ENCODE assay signal across 28 cellular contexts in genomic region chr6:106801256-106801655, GRCh38.
"Had no signal": no experiment of that assay in that cellular context is flagged by ENCODE, and none has a peak within 500 bp of the region (broad histone marks: within the 10 kb centered on the region; RNA-seq: fewer than 3 reads in every experiment).

No MANE protein-coding gene starts in this region.

- ATAC-seq: foreskin keratinocyte; gastroesophageal sphincter; left lobe of liver; naive thymus-derived CD4-positive, alpha-beta T cell; right lobe of liver; stimulated activated naive CD8-positive, alpha-beta T cell treated with anti-CD3 and anti-CD28 coated beads, Interleukin-15, amount 100 ng/mL, for 72 hours had no signal

- H3K9me3 ChIP-seq: esophagus muscularis mucosa, gastroesophageal sphincter, neutrophil, right lobe of liver, suprapubic skin, transverse colon had no signal

- FAIRE-seq: endothelial cell of umbilical vein, kidney, small intestine had no signal

- H3K4me1 Mint-ChIP-seq: stimulated activated naive CD8-positive, alpha-beta T cell treated with anti-CD3 and anti-CD28 coated beads, Interleukin-15, amount 100 ng/mL, for 72 hours had no signal

- H3K36me3 Mint-ChIP-seq: memory B cell; naive thymus-derived CD4-positive, alpha-beta T cell had no signal

- H3K79me2 ChIP-seq: hepatocyte, parathyroid adenoma had no signal

- H3K9ac ChIP-seq: parathyroid adenoma had no signal

- H3K27ac ChIP-seq: coronary artery, esophagus muscularis mucosa, foreskin keratinocyte, gastroesophageal sphincter, heart left ventricle, hepatocyte, neutrophil, parathyroid adenoma, suprapubic skin, transverse colon had no signal

- H2AFZ ChIP-seq: hepatocyte, parathyroid adenoma had no signal

- H3K4me2 ChIP-seq: hepatocyte had no signal

- H3K4me3 Mint-ChIP-seq: memory B cell; naive thymus-derived CD4-positive, alpha-beta T cell; nephron progenitor cell; stimulated activated naive CD8-positive, alpha-beta T cell treated with anti-CD3 and anti-CD28 coated beads, Interleukin-15, amount 100 ng/mL, for 72 hours had no signal

- H3K27ac Mint-ChIP-seq: memory B cell; naive thymus-derived CD4-positive, alpha-beta T cell had no signal

- H3K4me1 ChIP-seq: esophagus muscularis mucosa, gastroesophageal sphincter, heart left ventricle, parathyroid adenoma, suprapubic skin had no signal

- H3K27me3 ChIP-seq: esophagus muscularis mucosa, foreskin keratinocyte, gastroesophageal sphincter, hepatocyte, neutrophil, right lobe of liver, transverse colon had no signal

- DNase-seq: dermis blood vessel endothelial cell; effector memory CD4-positive, alpha-beta T cell; foreskin keratinocyte; heart left ventricle; kidney; midbrain; naive thymus-derived CD4-positive, alpha-beta T cell; nephron progenitor cell; right lobe of liver; small intestine; stimulated activated CD4-positive, alpha-beta T cell treated with anti-CD3 and anti-CD28 coated beads, Interleukin-15, amount 100 ng/mL, for 24 hours; stimulated activated CD4-positive, alpha-beta T cell treated with anti-CD3 and anti-CD28 coated beads, Interleukin-2, amount 100 ng/mL, for 48 hours; stimulated activated CD8-positive, alpha-beta memory T cell treated with anti-CD3 and anti-CD28 coated beads, Interleukin-4, amount 100 ng/mL, for 48 hours; stimulated activated naive CD4-positive, alpha-beta T cell; stimulated activated naive CD8-positive, alpha-beta T cell treated with anti-CD3 and anti-CD28 coated beads, Interleukin-15, amount 100 ng/mL, for 72 hours; transverse colon had no signal

- H3K27me3 Mint-ChIP-seq: memory B cell, progenitor cell of endocrine pancreas had no signal

- H3K36me3 ChIP-seq: esophagus muscularis mucosa, gastroesophageal sphincter, heart left ventricle, neutrophil, right lobe of liver, suprapubic skin, transverse colon had no signal

- H3K9me3 Mint-ChIP-seq: memory B cell had no signal

- H3K4me3 ChIP-seq: coronary artery, esophagus muscularis mucosa, gastroesophageal sphincter, heart left ventricle, hepatocyte, lung, right lobe of liver, suprapubic skin, transverse colon had no signal
